26 cellular contexts compared by ENCODE assay signal in genomic region chr1:172388490-172388889, GRCh38. TPM values are rescaled to one million over a fixed set of nuclear protein-coding genes. Genes with fewer than 3 reads are reported as not detected.
DNase-seq lines count a peak whose midpoint lies in the region; ATAC-seq lines count a peak whose summit lies in the region.
"Had no signal": no experiment of that assay in that cellular context is flagged by ENCODE, and none has a peak within 500 bp of the region (broad histone marks: within the 10 kb centered on the region; RNA-seq: fewer than 3 reads in every experiment).

No MANE protein-coding gene starts in this region.

- peaks cover 30% of the 10 kb centered on the region for H3K4me1 Mint-ChIP-seq in memory B cell
- H3K4me1 Mint-ChIP-seq in stimulated activated memory B cell treated with anti-CD40 and anti-IgM and Interleukin-4, amounts not matched to agents 10 μg/mL and 1 μg/mL and 100 μg/mL, for 72 hours = peaks cover 54% of the 10 kb centered on the region

- H3K27ac Mint-ChIP-seq in memory B cell = peak overlapping the region; percentile 99
- peak overlapping the region; percentile 100 for H3K27ac Mint-ChIP-seq in stimulated activated memory B cell treated with anti-CD40 and anti-IgM and Interleukin-4, amounts not matched to agents 10 μg/mL and 1 μg/mL and 100 μg/mL, for 72 hours
- H3K27ac Mint-ChIP-seq: GM23338, H9 had no signal

- no peaks in the 10 kb centered on the region for H3K27me3 Mint-ChIP-seq in memory B cell
- no peaks in the 10 kb centered on the region for H3K27me3 Mint-ChIP-seq in stimulated activated memory B cell treated with anti-CD40 and anti-IgM and Interleukin-4, amounts not matched to agents 10 μg/mL and 1 μg/mL and 100 μg/mL, for 72 hours

- H3K36me3 Mint-ChIP-seq in memory B cell = no peaks in the 10 kb centered on the region
- H3K36me3 Mint-ChIP-seq in stimulated activated memory B cell treated with anti-CD40 and anti-IgM and Interleukin-4, amounts not matched to agents 10 μg/mL and 1 μg/mL and 100 μg/mL, for 72 hours = peaks cover 12% of the 10 kb centered on the region

- ATAC-seq in Right ventricle myocardium superior (ENCODE audit: poor library complexity) (no peak), left ventricle myocardium superior (no peak), memory B cell (ENCODE audit: low read depth) (no peak), GM21619 (IDR thresholded peaks at IDR 0.05; ENCODE audit: unreplicated experiment) (no peak), GM21423 (IDR thresholded peaks at IDR 0.05; ENCODE audit: unreplicated experiment) (no peak), HG03354 (IDR thresholded peaks at IDR 0.05; ENCODE audit: poor library complexity, severe bottlenecking, unreplicated experiment) (no peak)
- no peak for ATAC-seq in stimulated activated memory B cell treated with anti-CD40 and anti-IgM and Interleukin-4, amounts not matched to agents 10 μg/mL and 1 μg/mL and 100 μg/mL, for 72 hours
- ATAC-seq: GM23338, HepG2 had no signal

- intact Hi-C loops in Right ventricle myocardium superior (cut with DNase I) = no loop called here
- intact Hi-C loops in left ventricle myocardium superior (cut with micrococcal nuclease) = no loop called here

- DNase-seq in Right ventricle myocardium superior (peak; percentile 34), left ventricle myocardium superior (no peak), memory B cell (ENCODE audit: low spot score in 2 of 2) (no peak), AG20443 (ENCODE audit: low spot score) (no peak)
- DNase-seq: 8988T; ACHN; CD4-positive, CD25-positive, alpha-beta regulatory T cell; H9; KBM-7; MV-4-11; NCI-H1105; NCI-H146; NCI-H2029; NCI-H446 treated with DMSO at 0.1 percent for 48 hours; NCI-H526; NCI-H82; NK-92 treated with Interleukin-12 subunit alpha and Interleukin-12 subunit beta, amount 100 ng/mL, for 24 hours; SK-N-SH had no signal

- H3K4me3 Mint-ChIP-seq in memory B cell = no peak overlapping the region
- H3K4me3 Mint-ChIP-seq in stimulated activated memory B cell treated with anti-CD40 and anti-IgM and Interleukin-4, amounts not matched to agents 10 μg/mL and 1 μg/mL and 100 μg/mL, for 72 hours = no peak overlapping the region
- H3K4me3 Mint-ChIP-seq: CD4-positive, CD25-positive, alpha-beta regulatory T cell; GM23338; H9 had no signal

- no peaks in the 10 kb centered on the region for H3K9me3 Mint-ChIP-seq in memory B cell
- H3K9me3 Mint-ChIP-seq in stimulated activated memory B cell treated with anti-CD40 and anti-IgM and Interleukin-4, amounts not matched to agents 10 μg/mL and 1 μg/mL and 100 μg/mL, for 72 hours = no peaks in the 10 kb centered on the region
- H3K9me3 Mint-ChIP-seq: CD4-positive, CD25-positive, alpha-beta regulatory T cell; GM23338; H9 had no signal

RNA-seq across cellular contexts. Expression of gene C1orf105, which starts 32.0 kb away (rescaled TPM):
- total RNA-seq in Right ventricle myocardium superior = 14.3 TPM
- total RNA-seq in left ventricle myocardium superior = 21.9 TPM
- total RNA-seq: CD4-positive, CD25-positive, alpha-beta regulatory T cell; GM23338; H9; HT1080; MCF 10A had no signal

RNA-seq across cellular contexts. Expression of gene PIGC, which starts 55.4 kb away (rescaled TPM):
- total RNA-seq in Right ventricle myocardium superior (12.7 TPM), left ventricle myocardium superior (12.3 TPM)
